ENCODE assay signal across 10 cellular contexts in genomic region chr9:69355232-69355631, GRCh38. TPM values are rescaled to one million over a fixed set of nuclear protein-coding genes. Genes with fewer than 3 reads are reported as not detected.
"Had no signal": no experiment of that assay in that cellular context is flagged by ENCODE, and none has a peak within 500 bp of the region (broad histone marks: within the 10 kb centered on the region; RNA-seq: fewer than 3 reads in every experiment).

No MANE protein-coding gene starts in this region.

- DNase-seq: H7, HFFc6, KBM-7 had no signal

- H3K4me2 ChIP-seq: GM23338, KMS-11 had no signal

- H3K4me3 ChIP-seq: GM23338, HAP-1 had no signal

- H3K9me3 ChIP-seq: HAP-1 had no signal

- H2AFZ ChIP-seq: GM23338 had no signal

- H3K36me3 ChIP-seq: HAP-1 had no signal

- H3K4me1 ChIP-seq: HAP-1 had no signal

- ATAC-seq: GM23338, HCT116 had no signal

- H3K27ac ChIP-seq: KMS-11 had no signal

- H3K9ac ChIP-seq: KMS-11 had no signal

- FAIRE-seq: H1, HTR-8/SVneo had no signal

RNA-seq across cellular contexts. Expression of gene ENTREP1, which starts 30.2 kb away (rescaled TPM):
- total RNA-seq: HT-29 had no signal
